ENCODE assay signal across 8 cellular contexts in the genomic region with DNA sequence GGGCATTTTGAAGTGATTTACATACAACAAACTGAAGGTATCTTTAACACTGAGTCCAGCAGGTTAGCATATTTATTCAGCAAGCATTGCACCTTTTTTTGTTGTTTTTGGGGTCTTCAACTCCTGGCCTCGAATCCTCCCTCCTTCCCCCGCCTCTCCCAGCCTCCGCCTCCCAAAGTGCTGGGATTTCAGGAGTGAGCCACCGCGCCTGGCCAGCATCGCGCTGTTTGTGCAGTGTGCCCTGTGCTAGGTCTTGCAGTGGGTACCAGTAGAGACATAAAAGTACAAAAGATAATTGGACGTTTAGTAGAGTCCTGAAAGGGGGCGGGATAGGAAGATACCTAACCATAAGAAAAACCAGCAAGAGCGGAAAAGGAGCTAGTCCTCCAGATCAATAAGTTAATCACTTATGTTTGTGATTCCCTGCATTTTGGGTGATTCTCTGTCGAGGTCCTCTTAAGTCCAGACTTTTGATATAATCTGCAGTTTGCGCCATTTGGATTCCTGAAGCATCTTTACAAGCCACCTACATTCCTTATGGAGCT.
DNase-seq lines count a peak whose midpoint lies in the region; ATAC-seq and TF ChIP-seq lines count a peak whose summit lies in the region.

No MANE protein-coding gene starts in this region.

- H2AFZ ChIP-seq in H9 (ENCODE audit: low read length): no peak overlapping the region

- peaks cover 17 to 30% of the 10 kb centered on the region in 2 experiments for H3K4me1 Mint-ChIP-seq in H9

- H2BK12ac ChIP-seq in H9 (ENCODE audit: insufficient read length, low read depth, low read length): no peak overlapping the region

- DNase-seq in H9 (no peak), SJSA1 (ENCODE audit: low read depth in 1 of 2, low spot score in 2 of 2) (no peak), fibroblast of mammary gland (ENCODE audit: low read depth) (peak; percentile 16), skeletal muscle cell (ENCODE audit: low read depth) (no peak)
- no peak for DNase-seq in NK-92 treated with Interleukin-12 subunit alpha and Interleukin-12 subunit beta, amount 100 ng/mL, for 24 hours (lab: John Stamatoyannopoulos, UW)

- H2BK5ac ChIP-seq in H9 (ENCODE audit: insufficient read length, low read length): no peak overlapping the region

- no peak overlapping the region for H4K91ac ChIP-seq in H9 (ENCODE audit: insufficient read length, low read depth, low read length)

- peaks cover 7% of the 10 kb centered on the region for H3K23me2 ChIP-seq in H9 (ENCODE audit: insufficient read length, low read depth, low read length, poor library complexity, severe bottlenecking)

- peak overlapping the region in 1 of 3 experiments; percentile 97; a peak in 2 of 7 replicates for H3K27ac Mint-ChIP-seq in H9

- H4K8ac ChIP-seq in H9 (replicated peaks; ENCODE audit: insufficient read length, low read depth, low read length): no peak overlapping the region

- H3K27me3 Mint-ChIP-seq in H9 (ENCODE audit: low read depth): no peaks in the 10 kb centered on the region

- no peak overlapping the region for H4K5ac ChIP-seq in H9 (ENCODE audit: insufficient read length, low read depth, low read length)

- no peak overlapping the region for H2BK120ac ChIP-seq in H9 (ENCODE audit: low read depth, low read length, poor library complexity, severe bottlenecking)

- H3K4me3 Mint-ChIP-seq in H9: peak overlapping the region; percentile 87 to 91

- H3K9ac ChIP-seq in H9 (ENCODE audit: extremely low read depth, insufficient read length, low read length): peak overlapping the region; percentile 56

- no peak overlapping the region for H3K18ac ChIP-seq in H9 (ENCODE audit: insufficient read length, low read depth, low read length)

- no peak overlapping the region for H3K4ac ChIP-seq in H9 (ENCODE audit: low read depth, low read length)

- H3K56ac ChIP-seq in H9 (ENCODE audit: insufficient read length, low read depth, low read length): no peak overlapping the region

- no CpG with 5 or more reads among the region's 12 CpGs for whole genome bisulfite sequencing in H9 (ENCODE audit: extremely low coverage, insufficient read length, low lambda C conversion rate)

- peaks cover 6% of the 10 kb centered on the region for H3K36me3 ChIP-seq in SJSA1

- no peak overlapping the region for H3K23ac ChIP-seq in H9 (ENCODE audit: insufficient read length, low read depth, low read length)

- H3K4me1 ChIP-seq in H9 (ENCODE audit: insufficient read depth, low read length) (no peaks in the 10 kb centered on the region; the same call in 1 of the 2 replicates), SJSA1 (replicated peaks) (peaks cover 30% of the 10 kb centered on the region)

- H3K27ac ChIP-seq in H9 (ENCODE audit: insufficient read length, low read depth, low read length) (no peak overlapping the region), SJSA1 (peak overlapping the region; percentile 48; the same call in 1 of the 2 replicates)

- no peaks in the 10 kb centered on the region for H3K36me3 Mint-ChIP-seq in H9 (ENCODE audit: insufficient read depth in 1 of 3, low read depth in 3 of 3)

- no peaks in the 10 kb centered on the region for H4K20me1 ChIP-seq in H9 (ENCODE audit: control insufficient read depth, insufficient read depth, insufficient read length)

- H3K27me3 ChIP-seq in H9 (ENCODE audit: insufficient read depth, low read length) (no peaks in the 10 kb centered on the region), SJSA1 (replicated peaks) (no peaks in the 10 kb centered on the region)

- H3K4me3 ChIP-seq in SJSA1 (peak overlapping the region; percentile 65), fibroblast of mammary gland (ENCODE audit: control insufficient read depth, low read depth, low read length) (peak overlapping the region; percentile 74), skeletal muscle cell (ENCODE audit: low read depth, low read length) (peak overlapping the region; percentile 70)

- ATAC-seq in HG02852 (IDR thresholded peaks at IDR 0.05; ENCODE audit: unreplicated experiment): no peak
- no peak for ATAC-seq in GM19351 (IDR thresholded peaks at IDR 0.05; ENCODE audit: unreplicated experiment)
- ATAC-seq in GM21576 (IDR thresholded peaks at IDR 0.05; ENCODE audit: unreplicated experiment): no peak

- no peak overlapping the region for H2AK5ac ChIP-seq in H9 (ENCODE audit: insufficient read length, low read length)

- peaks cover 4% of the 10 kb centered on the region for H3K79me1 ChIP-seq in H9 (ENCODE audit: insufficient read depth, low read depth, low read length, poor library complexity, severe bottlenecking)

- H2BK15ac ChIP-seq in H9 (ENCODE audit: low read depth, low read length): no peak overlapping the region

- H3K79me2 ChIP-seq in H9 (ENCODE audit: insufficient read depth, low read length): peaks cover 8% of the 10 kb centered on the region; the same call in 1 of the 2 replicates

- no peak for TF ChIP-seq CTCF in H9 (conservative IDR thresholded peaks at IDR 0.05)
- no peak for TF ChIP-seq CTCF in fibroblast of mammary gland (conservative IDR thresholded peaks at IDR 0.05; ENCODE audit: control insufficient read depth, insufficient read depth, low read depth, low read length)

- H3K9me3 ChIP-seq in H9 (ENCODE audit: control insufficient read depth, low read depth, low read length) (no peaks in the 10 kb centered on the region), SJSA1 (replicated peaks) (no peaks in the 10 kb centered on the region)

- no peak overlapping the region for H2BK20ac ChIP-seq in H9 (ENCODE audit: low read depth, low read length, poor library complexity, severe bottlenecking)

- H3T11ph ChIP-seq in H9 (ENCODE audit: low read length): no peak overlapping the region

- H3K9me3 Mint-ChIP-seq in H9: no peaks in the 10 kb centered on the region; a peak in 1 of 5 replicates

- H3K4me2 ChIP-seq in H9 (ENCODE audit: insufficient read depth, insufficient read length, low read length): peak overlapping the region; percentile 68

- H3K14ac ChIP-seq in H9 (ENCODE audit: insufficient read depth, low read length): no peak overlapping the region
